In the genomic region with DNA sequence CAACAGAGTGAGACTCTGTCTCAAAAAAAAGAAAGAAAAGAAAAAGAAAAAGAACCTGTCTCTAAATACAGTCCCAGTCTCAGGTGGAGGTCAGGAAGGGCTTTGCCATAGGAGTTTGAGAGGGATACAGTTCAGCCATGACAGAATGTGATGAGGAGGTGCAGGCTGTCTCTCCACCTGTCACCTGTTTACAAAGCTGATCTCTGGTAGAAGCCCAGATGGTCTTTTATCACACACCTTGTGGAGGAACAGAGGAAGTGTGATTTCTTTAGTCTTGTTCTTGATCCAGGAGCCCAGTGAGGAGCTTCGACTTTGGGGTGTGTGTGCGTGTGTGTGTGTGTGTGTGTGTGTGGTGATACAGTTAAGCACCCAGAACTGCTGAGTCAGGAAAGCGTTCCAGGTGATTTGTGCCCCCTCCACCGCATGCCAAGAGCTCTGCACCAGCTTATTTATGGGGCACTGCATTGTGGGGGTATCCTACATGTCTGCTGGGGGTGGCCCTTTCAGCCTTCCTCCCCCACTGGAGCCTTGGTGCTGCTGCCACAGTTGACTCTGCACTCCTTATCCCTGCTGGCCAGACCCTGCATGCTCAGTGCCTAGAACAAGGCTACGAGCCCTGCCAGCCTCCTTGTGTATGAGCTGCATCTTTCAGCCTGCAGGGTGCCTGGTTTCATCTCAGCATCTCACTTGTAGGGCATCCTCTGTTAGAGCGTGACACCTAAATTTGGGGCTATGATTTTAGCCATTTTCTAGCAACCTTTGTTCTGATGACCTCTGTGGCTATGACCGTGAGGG, we compare ENCODE assay signal across 18 cellular contexts. TPM values are rescaled to one million over a fixed set of nuclear protein-coding genes. Genes with fewer than 3 reads are reported as not detected.
DNase-seq lines count a peak whose midpoint lies in the region; ATAC-seq, FAIRE-seq and TF ChIP-seq lines count a peak whose summit lies in the region.
"Had no signal": no experiment of that assay in that cellular context is flagged by ENCODE, and none has a peak within 500 bp of the region (broad histone marks: within the 10 kb centered on the region; RNA-seq: fewer than 3 reads in every experiment).

No MANE protein-coding gene starts in this region.

- H3K4me2 ChIP-seq in IMR-90 (ENCODE audit: low read depth, low read length) (no peak overlapping the region), K562 (ENCODE audit: insufficient read depth, low read length) (no peak overlapping the region)

- H3K9me1 ChIP-seq in IMR-90 (ENCODE audit: insufficient read depth, low read length) (peaks cover 14% of the 10 kb centered on the region), K562 (ENCODE audit: control insufficient read depth, insufficient read depth, low read length) (no peaks in the 10 kb centered on the region)

- in situ Hi-C loops in IMR-90 (cut with MboI; ENCODE audit: low sequenced_read_pairs): no loop called here
- in situ Hi-C loops in K562 (cut with MboI): no loop called here

- H3K36me3 ChIP-seq in IMR-90 (ENCODE audit: control insufficient read depth, insufficient read depth, low read length) (no peaks in the 10 kb centered on the region; the same call in 1 of the 2 replicates), K562 (ENCODE audit: control insufficient read depth, insufficient read depth, low read length) (no peaks in the 10 kb centered on the region)
- H3K36me3 ChIP-seq: SJSA1 had no signal

- no peaks in the 10 kb centered on the region for H3K79me2 ChIP-seq in K562 (ENCODE audit: control insufficient read depth, insufficient read depth, low read length)

- peaks cover 11 to 39% of the 10 kb centered on the region in 2 experiments; a peak in 3 of 4 replicates for H3K79me1 ChIP-seq in IMR-90 (ENCODE audit: low read depth in 1 of 2, low read length in 2 of 2)

- TF ChIP-seq RAD21 in IMR-90 (IDR thresholded peaks at IDR 0.05; ENCODE audit: low read length): no peak
- TF ChIP-seq RAD21 in K562 (CRISPR knock-in tag; conservative IDR thresholded peaks at IDR 0.05 in 1 of 2, IDR thresholded peaks at IDR 0.05 in 1 of 2): no peak

- H3K27me3 ChIP-seq in IMR-90 (ENCODE audit: control insufficient read depth, insufficient read depth, low read length): no peaks in the 10 kb centered on the region
- H3K27me3 ChIP-seq in K562 (ENCODE audit: control insufficient read depth in 2 of 2, insufficient read depth in 2 of 2, low read length in 2 of 2): peaks cover 2 to 12% of the 10 kb centered on the region in 2 experiments; a peak in 3 of 5 replicates
- H3K27me3 ChIP-seq: SJSA1 had no signal

- H3K14ac ChIP-seq in IMR-90 (replicated peaks; ENCODE audit: low read depth, low read length): no peak overlapping the region

- 80% methylated on average over 2 of the region's 7 CpGs; no CpG with 5 or more reads in 1 of the 2 experiments for WGBS in IMR-90 (ENCODE audit: extremely low coverage in 2 of 2, insufficient read length in 1 of 2), 2 experiments
- 7% methylated on average over 7 of the region's 7 CpGs for WGBS in K562 (ENCODE audit: insufficient coverage, low coverage, missing lambda C conversion rate)

- H2BK5ac ChIP-seq in IMR-90 (ENCODE audit: low read depth, low read length, poor library complexity, severe bottlenecking): no peak overlapping the region

- no peak overlapping the region for H3K9ac ChIP-seq in IMR-90 (ENCODE audit: low read depth, low read length)
- no peak overlapping the region for H3K9ac ChIP-seq in K562 (ENCODE audit: insufficient read depth in 1 of 2, low read depth in 2 of 2, low read length in 2 of 2)

- CTCF ChIA-PET in IMR-90 (lab: Yijun Ruan, JAX) (no interaction called here), K562 (lab: Yijun Ruan, JAX; ENCODE audit: low intra/inter-chr PET ratio) (no interaction called here)

- no peak overlapping the region for H4K8ac ChIP-seq in IMR-90 (ENCODE audit: low read depth in 2 of 2, low read length in 2 of 2)

- no peak overlapping the region for H2BK15ac ChIP-seq in IMR-90 (ENCODE audit: low read depth, low read length)

- H3K56ac ChIP-seq in IMR-90 (ENCODE audit: extremely low read depth, insufficient read depth, low read length): no peak overlapping the region

- H2AFZ ChIP-seq in IMR-90 (replicated peaks; ENCODE audit: low read length, poor library complexity): no peak overlapping the region
- no peak overlapping the region for H2AFZ ChIP-seq in K562 (ENCODE audit: low read depth, low read length)

- TF ChIP-seq CTCF in IMR-90 (conservative IDR thresholded peaks at IDR 0.05; ENCODE audit: low read depth, low read length): no peak
- TF ChIP-seq CTCF in K562 (IDR thresholded peaks at IDR 0.05 in 2 of 3, conservative IDR thresholded peaks at IDR 0.05 in 1 of 3; ENCODE audit: insufficient read depth in 2 of 3, low read depth in 1 of 3, low read length in 3 of 3): no peak

- H4K5ac ChIP-seq in IMR-90 (ENCODE audit: low read depth, low read length): no peak overlapping the region

- intact Hi-C loops in IMR-90 (cut with micrococcal nuclease): no loop called here
- intact Hi-C loops in K562 (cut with micrococcal nuclease): no loop called here
- intact Hi-C loops in posterior vena cava (cut with DNase I): no loop called here

- H2AK5ac ChIP-seq in IMR-90 (ENCODE audit: low read depth, low read length): no peak overlapping the region

- H3K9me3 ChIP-seq in IMR-90 (ENCODE audit: control insufficient read depth, insufficient read depth, low read length) (peaks cover 3% of the 10 kb centered on the region; the same call in 1 of the 2 replicates), K562 (replicated peaks; ENCODE audit: control insufficient read depth, insufficient read depth, low read depth, low read length) (0 out of 2 replicates have a peak, but pooled peaks cover under 1% of the 10 kb centered on the region)
- H3K9me3 ChIP-seq: SJSA1 had no signal

- FAIRE-seq in K562 (lab: Jason Lieb, UNC) (no peak), GM19239 (lab: Jason Lieb, UNC) (no peak)
- FAIRE-seq: frontal cortex had no signal

- DNase-seq in NCI-H82 (lab: John Stamatoyannopoulos, UW) (peak; percentile 32), NCI-H82 treated with DMSO at 0.1 percent for 48 hours (lab: John Stamatoyannopoulos, UW; ENCODE audit: unreplicated experiment) (no peak), IMR-90 (no peak), K562 (ENCODE audit: extremely low read depth in 1 of 4, low spot score in 3 of 4) (no peak), posterior vena cava (ENCODE audit: low spot score) (peak; percentile 22), SW 1271 (lab: John Stamatoyannopoulos, UW) (no peak), GM19238 (ENCODE audit: insufficient read length, low spot score) (no peak), GM19239 (ENCODE audit: insufficient read length, low spot score) (no peak)
- DNase-seq: activated CD4-positive, alpha-beta T cell treated with anti-CD3 and anti-CD28 coated beads for 1 hour; activated CD8-positive, alpha-beta memory T cell treated with anti-CD3 and anti-CD28 coated beads, Interleukin-2, amount 50 U/mL, for 4 hours; dermis blood vessel endothelial cell; KG1; NCI-H1048; NCI-H2227 treated with DMSO at 0.1 percent for 48 hours had no signal

- H3K4me1 ChIP-seq in IMR-90 (ENCODE audit: control insufficient read depth, insufficient read depth, low read length) (peaks cover 9% of the 10 kb centered on the region), K562 (replicated peaks in 1 of 2; ENCODE audit: control insufficient read depth in 2 of 2, insufficient read depth in 2 of 2, low read length in 2 of 2) (no peaks in the 10 kb centered on the region)
- H3K4me1 ChIP-seq: SJSA1 had no signal

- H4K20me1 ChIP-seq in IMR-90 (ENCODE audit: insufficient read depth, low read length) (peaks cover 9% of the 10 kb centered on the region; the same call in 1 of the 2 replicates), K562 (replicated peaks; ENCODE audit: control insufficient read depth, insufficient read depth, low read length) (no peaks in the 10 kb centered on the region; the same call in 1 of the 2 replicates)

- H3K4me3 ChIP-seq in IMR-90 (ENCODE audit: insufficient read depth, low read depth, low read length) (no peak overlapping the region), K562 (no peak overlapping the region)
- H3K4me3 ChIP-seq: SJSA1 had no signal

- POLR2A ChIA-PET in IMR-90 (lab: Charles Lee; ENCODE audit: unreplicated experiment): no interaction called here
- POLR2A ChIA-PET in K562 (lab: Yijun Ruan, JAX): interaction anchor here (0.9 kb wide), 1 partner anchor 11 kb away, joined by 3 read pairs; no protein-coding TSS in a partner anchor

- TF ChIP-seq EP300 in K562 (IDR thresholded peaks at IDR 0.05; ENCODE audit: low read length): no peak

- H3K27ac ChIP-seq in IMR-90 (ENCODE audit: insufficient read depth, low read length) (no peak overlapping the region), K562 (ENCODE audit: extremely low read depth, low read depth, low read length) (no peak overlapping the region)
- H3K27ac ChIP-seq: epithelial cell of prostate, SJSA1 had no signal

- TF ChIP-seq POLR2A in IMR-90 (IDR thresholded peaks at IDR 0.05; ENCODE audit: low read depth, low read length) (no peak), K562 (conservative IDR thresholded peaks at IDR 0.05) (no peak)

- H4K91ac ChIP-seq in IMR-90 (ENCODE audit: insufficient read depth, low read depth, low read length): no peak overlapping the region

- H2AK9ac ChIP-seq in IMR-90 (replicated peaks; ENCODE audit: low read depth, low read length, poor library complexity): no peak overlapping the region

- H3K4ac ChIP-seq in IMR-90 (ENCODE audit: low read depth, low read length): no peak overlapping the region

- dilution Hi-C loops in IMR-90 (cut with HindIII; ENCODE audit: low sequenced_read_pairs, unreplicated experiment): no loop called here

- BruUV-seq in IMR-90 (replicated peaks; lab: Mats Ljungman, UMichigan) (no TSS peak), K562 (replicated peaks; lab: Mats Ljungman, UMichigan) (no TSS peak)

- H2BK120ac ChIP-seq in IMR-90 (ENCODE audit: low read depth, low read length): no peak overlapping the region

- H3K18ac ChIP-seq in IMR-90 (ENCODE audit: low read depth, low read length): no peak overlapping the region

- ATAC-seq in IMR-90 (ENCODE audit: low read depth) (no peak), K562 (no peak)
- ATAC-seq: sciatic nerve had no signal

- no peak overlapping the region for H3K23ac ChIP-seq in IMR-90 (ENCODE audit: low read depth, low read length)

- H2BK20ac ChIP-seq in IMR-90 (ENCODE audit: low read depth, low read length): no peak overlapping the region

RNA-seq across cellular contexts. Expression of gene DOP1B, which starts 19.3 kb away (rescaled TPM):
- total RNA-seq in IMR-90 (2012; rRNA removed): 7.5 and 8.8 TPM in 2 replicates
- polyA plus RNA-seq in IMR-90 (2012; rRNA removed): 12.2 and 13.0 TPM in 2 replicates
- polyA plus RNA-seq in IMR-90 (2012; cell fraction: cytosol; rRNA removed): 8.1 and 10.8 TPM in 2 replicates
- 12.9 and 16.4 TPM in 2 replicates for polyA plus RNA-seq in IMR-90 (2012; cell fraction: nucleus; rRNA removed; ENCODE audit: low replicate concordance)
- 1.3 and 1.7 TPM in 2 replicates for total RNA-seq in K562 (2011; cell fraction: chromatin; rRNA removed; ENCODE audit: low replicate concordance)
- 1.2 and 1.8 TPM in 2 replicates for total RNA-seq in K562 (2011; cell fraction: nucleolus; rRNA removed)
- total RNA-seq in K562 (2011; cell fraction: nucleoplasm; rRNA removed): 1.2 and 2.0 TPM in 2 replicates
- total RNA-seq in K562 (2014; rRNA removed): 0.32 and 0.41 TPM in 2 replicates
- total RNA-seq in K562 (2014; rRNA removed; fragmentation: Illumina TruSeq; extraction: Trizol): 1.2 and 1.4 TPM in 2 replicates
- total RNA-seq in K562 (2015; rRNA removed; fragmentation: Illumina TruSeq; extraction: Trizol): 0.58 and 0.79 TPM in 2 replicates
- total RNA-seq in K562 (2021): 1.8 and 2.2 TPM in 2 replicates
- polyA plus RNA-seq in K562 (2011; rRNA removed): 0.75 and 1.1 TPM in 2 replicates
- 0.58 and 1.6 TPM in 2 replicates for polyA plus RNA-seq in K562 (2011; cell fraction: cytosol; rRNA removed)
- 0.65 and 2.5 TPM in 2 replicates for polyA plus RNA-seq in K562 (2011; cell fraction: nucleus; rRNA removed)
- 1.0 and 2.3 TPM in 2 replicates for polyA plus RNA-seq in K562 (2012)
- 0.64 and 0.68 TPM in 2 replicates for polyA plus RNA-seq in K562 (2014; fragmentation: Illumina TruSeq; extraction: Trizol)
- under 1 TPM; 0.04 to 0.06 TPM for polyA plus RNA-seq in K562 (2014; fragmentation: Nextera tagmentation; extraction: Ambion mirVana)
- 0.45 and 0.76 TPM in 2 replicates for polyA plus RNA-seq in K562 (2014; rRNA removed)
- polyA minus RNA-seq in K562 (2011; rRNA and poly(A)+ RNA removed): 0.28 and 2.0 TPM in 2 replicates
- polyA minus RNA-seq in K562 (2011; cell fraction: cytosol; rRNA and poly(A)+ RNA removed): 0.67 and 2.3 TPM in 2 replicates
- polyA minus RNA-seq in K562 (2011; cell fraction: nucleus; rRNA and poly(A)+ RNA removed): 0.94 and 3.0 TPM in 2 replicates
- 10 to 100 TPM; 12.4 to 17.2 TPM for total RNA-seq in posterior vena cava

RNA-seq across cellular contexts. Expression of gene CBR3, which starts 41.1 kb away (rescaled TPM):
- 12.8 and 13.4 TPM in 2 replicates for total RNA-seq in IMR-90 (2012; rRNA removed)
- 15.4 and 18.7 TPM in 2 replicates for polyA plus RNA-seq in IMR-90 (2012; rRNA removed)
- 12.7 and 18.1 TPM in 2 replicates for polyA plus RNA-seq in IMR-90 (2012; cell fraction: cytosol; rRNA removed)
- polyA plus RNA-seq in IMR-90 (2012; cell fraction: nucleus; rRNA removed; ENCODE audit: low replicate concordance): 5.1 and 8.9 TPM in 2 replicates
- total RNA-seq in K562 (2011; cell fraction: chromatin; rRNA removed; ENCODE audit: low replicate concordance): not detected in 2 replicates
- not detected in 2 replicates for total RNA-seq in K562 (2011; cell fraction: nucleolus; rRNA removed)
- not detected in 2 replicates for total RNA-seq in K562 (2011; cell fraction: nucleoplasm; rRNA removed)
- total RNA-seq in K562 (2014; rRNA removed): not detected in 2 replicates
- not detected in 2 replicates for total RNA-seq in K562 (2014; rRNA removed; fragmentation: Illumina TruSeq; extraction: Trizol)
- total RNA-seq in K562 (2015; rRNA removed; fragmentation: Illumina TruSeq; extraction: Trizol): not detected in 2 replicates
- total RNA-seq in K562 (2021): 0.16 TPM in 1 of 2 replicates, not detected in the other
- polyA plus RNA-seq in K562 (2011; rRNA removed): not detected in 2 replicates
- not detected in 2 replicates for polyA plus RNA-seq in K562 (2011; cell fraction: cytosol; rRNA removed)
- polyA plus RNA-seq in K562 (2011; cell fraction: nucleus; rRNA removed): not detected in 2 replicates
- polyA plus RNA-seq in K562 (2012): not detected in 2 replicates
- not detected in 2 replicates for polyA plus RNA-seq in K562 (2014; fragmentation: Illumina TruSeq; extraction: Trizol)
- polyA plus RNA-seq in K562 (2014; fragmentation: Nextera tagmentation; extraction: Ambion mirVana): not detected
- not detected in 2 replicates for polyA plus RNA-seq in K562 (2014; rRNA removed)
- not detected in 2 replicates for polyA minus RNA-seq in K562 (2011; rRNA and poly(A)+ RNA removed)
- polyA minus RNA-seq in K562 (2011; cell fraction: cytosol; rRNA and poly(A)+ RNA removed): not detected in 2 replicates
- polyA minus RNA-seq in K562 (2011; cell fraction: nucleus; rRNA and poly(A)+ RNA removed): not detected in 2 replicates
- 10 to 100 TPM; 12.2 to 12.5 TPM for total RNA-seq in posterior vena cava

Comparison
In these comparisons a context has a peak if more than half of its experiments do, and no peak if none do; other contexts are left out.
1. DNase-seq: peak in NCI-H82 (single experiment) and posterior vena cava (single experiment); none in NCI-H82 treated with DMSO at 0.1 percent for 48 hours (single experiment), IMR-90 (single experiment), K562 (0 of 4), SW 1271 (0 of 2), GM19238 (single experiment) and GM19239 (single experiment).
2. RNA of gene CBR3, which starts 41.1 kb away (total RNA-seq): 12.8 to 13.4 TPM in IMR-90 and 12.2 to 12.5 TPM in posterior vena cava; 0.16 TPM in K562; every median in the first group is over 10 times any median in the second.